In the genomic region with DNA sequence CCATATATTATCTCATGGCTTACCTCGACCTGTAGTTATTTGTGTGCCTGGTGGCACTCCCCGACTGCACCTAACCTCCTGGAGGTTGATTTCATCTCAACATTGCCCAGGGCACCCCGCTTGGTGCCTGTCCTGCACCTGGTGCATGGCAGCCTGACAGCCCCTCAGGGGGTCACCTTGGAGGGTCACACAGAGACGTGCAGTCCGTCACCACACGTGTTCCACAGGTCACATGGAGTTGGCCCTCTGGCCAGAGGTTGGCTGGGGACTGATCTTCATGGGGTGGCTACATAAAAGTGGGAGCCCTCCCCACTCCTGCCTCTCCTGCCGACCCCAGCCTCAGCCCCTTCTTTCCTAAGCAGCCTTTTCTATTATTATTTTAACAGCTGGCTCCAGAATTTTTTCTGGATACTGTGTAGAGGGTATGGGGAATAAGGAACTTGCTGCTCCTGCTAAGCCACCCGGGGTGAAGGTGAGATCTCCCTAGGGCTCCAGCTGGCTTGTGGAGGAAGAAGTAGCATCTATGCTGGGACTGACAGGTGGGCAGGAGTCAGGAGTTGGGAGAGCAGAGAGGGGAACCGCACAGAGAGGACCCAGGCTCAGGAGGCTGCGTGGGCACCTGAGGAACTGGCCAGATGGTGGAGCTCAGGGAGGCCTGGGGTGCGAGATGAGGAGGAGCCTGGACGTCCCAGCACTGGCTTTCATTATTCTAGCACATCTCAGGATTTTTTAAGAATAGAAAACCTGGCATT, we compare ENCODE assay signal across 1 cellular context.
TF ChIP-seq lines count a peak whose summit lies in the region.

No MANE protein-coding gene starts in this region.

TF ChIP-seq in H1, 55 proteins besides CTCF, POLR2A, EP300 and RAD21 (continued from another document):
- TF ChIP-seq, protein P1, sequence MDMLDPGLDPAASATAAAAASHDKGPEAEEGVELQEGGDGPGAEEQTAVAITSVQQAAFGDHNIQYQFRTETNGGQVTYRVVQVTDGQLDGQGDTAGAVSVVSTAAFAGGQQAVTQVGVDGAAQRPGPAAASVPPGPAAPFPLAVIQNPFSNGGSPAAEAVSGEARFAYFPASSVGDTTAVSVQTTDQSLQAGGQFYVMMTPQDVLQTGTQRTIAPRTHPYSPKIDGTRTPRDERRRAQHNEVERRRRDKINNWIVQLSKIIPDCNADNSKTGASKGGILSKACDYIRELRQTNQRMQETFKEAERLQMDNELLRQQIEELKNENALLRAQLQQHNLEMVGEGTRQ (IDR thresholded peaks at IDR 0.05; ENCODE audit: low read length), result no peak
- TF ChIP-seq EGR1 (IDR thresholded peaks at IDR 0.05; ENCODE audit: borderline replicate concordance, low read depth, low read length) (no peak), RXRA (IDR thresholded peaks at IDR 0.05; ENCODE audit: insufficient read depth, low read depth, low read length) (no peak), JUND (IDR thresholded peaks at IDR 0.05; ENCODE audit: low read length) (no peak), MAFK (IDR thresholded peaks at IDR 0.05; ENCODE audit: low read depth, low read length) (no peak), RBBP5 (IDR thresholded peaks at IDR 0.05; ENCODE audit: borderline replicate concordance, low read depth, low read length) (no peak), POLR2AphosphoS5 (IDR thresholded peaks at IDR 0.05; ENCODE audit: low read depth, low read length) (no peak), ZNF274 (IDR thresholded peaks at IDR 0.05; ENCODE audit: borderline replicate concordance, extremely low read depth, low read length) (no peak), PHF8 (conservative IDR thresholded peaks at IDR 0.05; ENCODE audit: low read depth, low read length) (no peak), RNF2 (IDR thresholded peaks at IDR 0.05; ENCODE audit: borderline replicate concordance, low read depth, low read length, missing control alignments, poor library complexity, severe bottlenecking) (no peak), POU5F1 (IDR thresholded peaks at IDR 0.05; ENCODE audit: low read depth, low read length) (no peak), TCF12 (IDR thresholded peaks at IDR 0.05; ENCODE audit: low read depth, low read length) (no peak)
- TF ChIP-seq, protein P2, sequence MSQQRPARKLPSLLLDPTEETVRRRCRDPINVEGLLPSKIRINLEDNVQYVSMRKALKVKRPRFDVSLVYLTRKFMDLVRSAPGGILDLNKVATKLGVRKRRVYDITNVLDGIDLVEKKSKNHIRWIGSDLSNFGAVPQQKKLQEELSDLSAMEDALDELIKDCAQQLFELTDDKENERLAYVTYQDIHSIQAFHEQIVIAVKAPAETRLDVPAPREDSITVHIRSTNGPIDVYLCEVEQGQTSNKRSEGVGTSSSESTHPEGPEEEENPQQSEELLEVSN (IDR thresholded peaks at IDR 0.05), result no peak
